ENCODE assay signal across 13 cellular contexts in genomic region chr3:153142961-153143360, GRCh38.
"Had no signal": no experiment of that assay in that cellular context is flagged by ENCODE, and none has a peak within 500 bp of the region (broad histone marks: within the 10 kb centered on the region; RNA-seq: fewer than 3 reads in every experiment).

No MANE protein-coding gene starts in this region.

- H3K36me3 ChIP-seq: right atrium auricular region, upper lobe of right lung had no signal

- H3K4me1 ChIP-seq: right atrium auricular region, testis, upper lobe of right lung had no signal

- H3K27ac ChIP-seq: right atrium auricular region, testis, upper lobe of right lung had no signal

- H3K4me3 ChIP-seq: right atrium auricular region, testis, upper lobe of right lung had no signal

- DNase-seq: activated CD4-positive, alpha-beta T cell treated with anti-CD3 and anti-CD28 coated beads, Interleukin-2, amount 50 U/mL, for 1 hour; activated CD8-positive, alpha-beta memory T cell treated with anti-CD3 and anti-CD28 coated beads for 24 hours; activated gamma-delta T cell treated with Interleukin-2 at 50 U/mL for 16 hours; activated naive CD8-positive, alpha-beta T cell treated with anti-CD3 and anti-CD28 coated beads for 36 hours; erythroblast; hippocampal formation; nucleus accumbens; small intestine; T-helper 1 cell; T1000; testis; upper lobe of right lung had no signal

- H3K9me3 ChIP-seq: right atrium auricular region, testis, upper lobe of right lung had no signal

- H3K27me3 ChIP-seq: right atrium auricular region, testis, upper lobe of right lung had no signal

- FAIRE-seq: small intestine had no signal
